8 cellular contexts compared by ENCODE assay signal in genomic region chr1:240274569-240274968, GRCh38.
"Had no signal": no experiment of that assay in that cellular context is flagged by ENCODE, and none has a peak within 500 bp of the region (broad histone marks: within the 10 kb centered on the region; RNA-seq: fewer than 3 reads in every experiment).

No MANE protein-coding gene starts in this region.

- ATAC-seq: GM12878 had no signal

- DNase-seq: GDM1, GF-D8 had no signal

- FAIRE-seq: G401.6, GM12878, GM12891, GM12892, GM18507, GM19239 had no signal

- H3K4me3 ChIP-seq: GM12878 had no signal
